16 cellular contexts compared by ENCODE assay signal in genomic region chr6:156867121-156867520, GRCh38.
DNase-seq lines count a peak whose midpoint lies in the region; ATAC-seq, FAIRE-seq and TF ChIP-seq lines count a peak whose summit lies in the region.
"Had no signal": no experiment of that assay in that cellular context is flagged by ENCODE, and none has a peak within 500 bp of the region (broad histone marks: within the 10 kb centered on the region; RNA-seq: fewer than 3 reads in every experiment).

No MANE protein-coding gene starts in this region.

- H3K9me3 Mint-ChIP-seq in activated naive CD4-positive, alpha-beta T cell treated with anti-CD3 and anti-CD28 coated beads, Interleukin-2, amount 50 U/mL, for 72 hours = peaks cover under 1 to 8% of the 10 kb centered on the region in 2 donors
- H3K9me3 Mint-ChIP-seq: IgD-negative memory B cell; naive thymus-derived CD4-positive, alpha-beta T cell had no signal

- no peaks in the 10 kb centered on the region for H3K9me2 ChIP-seq in OCI-LY1 (ENCODE audit: low read depth, low read length)

- H2AFZ ChIP-seq in OCI-LY1 (ENCODE audit: low read length) (no peak overlapping the region), endothelial cell of umbilical vein (ENCODE audit: low read depth, low read length) (no peak overlapping the region)

- peaks cover 97% of the 10 kb centered on the region for H3K79me2 ChIP-seq in OCI-LY1 (ENCODE audit: insufficient read depth, low read length)
- peaks cover 75% of the 10 kb centered on the region for H3K79me2 ChIP-seq in endothelial cell of umbilical vein (ENCODE audit: control insufficient read depth, insufficient read depth, low read length)

- H3K9ac ChIP-seq in OCI-LY1 (ENCODE audit: low read length) = no peak overlapping the region; the same call in 1 of the 2 replicates
- no peak overlapping the region for H3K9ac ChIP-seq in endothelial cell of umbilical vein (replicated peaks; ENCODE audit: extremely low read depth, insufficient read depth, low read length)

- WGBS in prostate gland = 71% methylated on average over 2 of the region's 2 CpGs
- whole genome bisulfite sequencing in pancreas, 2 donors = 95 to 98% methylated on average over 2 of the region's 2 CpGs

- H3K9me3 ChIP-seq in OCI-LY1 (ENCODE audit: low read length) (no peaks in the 10 kb centered on the region), endothelial cell of umbilical vein (replicated peaks; ENCODE audit: control insufficient read depth, insufficient read depth, low read length) (no peaks in the 10 kb centered on the region), prostate gland (no peaks in the 10 kb centered on the region), pancreas (no peaks in the 10 kb centered on the region)
- H3K9me3 ChIP-seq: adrenal gland had no signal

- no peak for ATAC-seq in activated naive CD4-positive, alpha-beta T cell treated with anti-CD3 and anti-CD28 coated beads, Interleukin-2, amount 50 U/mL, for 72 hours
- ATAC-seq in GM19452 (IDR thresholded peaks at IDR 0.05; ENCODE audit: unreplicated experiment) (no peak), pancreas (no peak)
- ATAC-seq: naive thymus-derived CD4-positive, alpha-beta T cell had no signal

- H3K4me1 ChIP-seq in OCI-LY1 (ENCODE audit: insufficient read depth, low read length, severe bottlenecking) (peaks cover 87% of the 10 kb centered on the region), endothelial cell of umbilical vein (ENCODE audit: control insufficient read depth, extremely low read depth, insufficient read depth, low read length) (peaks cover 23% of the 10 kb centered on the region), prostate gland (replicated peaks) (no peaks in the 10 kb centered on the region), pancreas (peaks cover 0 to 6% (median 4%) of the 10 kb centered on the region in 3 donors)

- dilution Hi-C loops in endothelial cell of umbilical vein (cut with MboI; ENCODE audit: extremely low pct_ligation_motif_present, low sequenced_read_pairs) = no loop called here

- BruUV-seq in endothelial cell of umbilical vein (replicated peaks; lab: Mats Ljungman, UMichigan) = no TSS peak

- peak overlapping the region; percentile 64 to 73 for H3K27ac Mint-ChIP-seq in activated naive CD4-positive, alpha-beta T cell treated with anti-CD3 and anti-CD28 coated beads, Interleukin-2, amount 50 U/mL, for 72 hours

- peak overlapping the region; percentile 65 for H3K4me2 ChIP-seq in OCI-LY1 (ENCODE audit: low read length)
- H3K4me2 ChIP-seq in endothelial cell of umbilical vein (ENCODE audit: insufficient read depth, low read length) = peak overlapping the region; percentile 52

- H4K20me1 ChIP-seq in OCI-LY1 (ENCODE audit: insufficient read depth, low read length) (0 out of 2 replicates have a peak, but pooled peaks cover 4% of the 10 kb centered on the region), endothelial cell of umbilical vein (replicated peaks; ENCODE audit: control insufficient read depth, extremely low read depth, insufficient read depth, low read length) (peaks cover 13% of the 10 kb centered on the region)

- no peak overlapping the region for H3K4me3 ChIP-seq in OCI-LY1 (ENCODE audit: low read depth, low read length, poor library complexity, severe bottlenecking)
- no peak overlapping the region for H3K4me3 ChIP-seq in endothelial cell of umbilical vein (replicated peaks in 1 of 3; ENCODE audit: insufficient read depth in 1 of 3, low read depth in 1 of 3, low read length in 3 of 3)
- H3K4me3 ChIP-seq in prostate gland = no peak overlapping the region
- H3K4me3 ChIP-seq in pancreas = no peak overlapping the region
- H3K4me3 ChIP-seq: adrenal gland had no signal

- H3K36me3 ChIP-seq in OCI-LY1 (ENCODE audit: insufficient read depth, low read length) = no peaks in the 10 kb centered on the region; the same call in 1 of the 2 replicates
- no peaks in the 10 kb centered on the region for H3K36me3 ChIP-seq in endothelial cell of umbilical vein (ENCODE audit: control insufficient read depth in 2 of 2, extremely low read depth in 1 of 2, insufficient read depth in 2 of 2, low read length in 2 of 2)
- H3K36me3 ChIP-seq in prostate gland = no peaks in the 10 kb centered on the region
- no peaks in the 10 kb centered on the region for H3K36me3 ChIP-seq in pancreas
- H3K36me3 ChIP-seq: adrenal gland had no signal

- FAIRE-seq in endothelial cell of umbilical vein (lab: Jason Lieb, UNC) = peak; percentile 46
- FAIRE-seq in pancreas (lab: Jason Lieb, UNC) = no peak

- peaks cover 0 to 12% of the 10 kb centered on the region in 2 donors for H3K36me3 Mint-ChIP-seq in activated naive CD4-positive, alpha-beta T cell treated with anti-CD3 and anti-CD28 coated beads, Interleukin-2, amount 50 U/mL, for 72 hours

- H3K27me3 ChIP-seq in OCI-LY1 (ENCODE audit: insufficient read depth, low read length) (no peaks in the 10 kb centered on the region), endothelial cell of umbilical vein (ENCODE audit: control insufficient read depth in 2 of 2, insufficient read depth in 2 of 2, low read length in 2 of 2) (no peaks in the 10 kb centered on the region), prostate gland (replicated peaks; ENCODE audit: insufficient read depth) (no peaks in the 10 kb centered on the region), pancreas (no peaks in the 10 kb centered on the region)
- H3K27me3 ChIP-seq: adrenal gland had no signal

- POLR2A ChIA-PET in endothelial cell of umbilical vein (lab: Charles Lee) = no interaction called here

- no peak for DNase-seq in activated naive CD4-positive, alpha-beta T cell treated with anti-CD3 and anti-CD28 coated beads, Interleukin-2, amount 50 U/mL, for 72 hours (ENCODE audit: low spot score in 2 of 2)
- DNase-seq in activated naive CD4-positive, alpha-beta T cell treated with Interleukin-2 at 50 U/mL for 16 hours = no peak
- DNase-seq in endothelial cell of umbilical vein (ENCODE audit: low read depth, low spot score) = peak; percentile 81
- DNase-seq in prostate gland (ENCODE audit: low spot score) = no peak
- DNase-seq in pancreas = no peak
- no peak for DNase-seq in NCI-H510A treated with DMSO at 0.1 percent for 48 hours (lab: John Stamatoyannopoulos, UW)
- DNase-seq: adrenal gland; Calu3; hypothalamus; left cardiac atrium; naive thymus-derived CD4-positive, alpha-beta T cell; NCI-H226; stimulated activated naive CD4-positive, alpha-beta T cell had no signal

- intact Hi-C loops in endothelial cell of umbilical vein (cut with micrococcal nuclease) (loop anchor here (5.0 to 10.0 kb wide), 2 partner anchors 155 to 182 kb away; no protein-coding TSS in a partner anchor), prostate gland (cut with DNase I) (no loop called here), pancreas (cut with DNase I) (no loop called here)

- TF ChIP-seq POLR2A in endothelial cell of umbilical vein (IDR thresholded peaks at IDR 0.05; ENCODE audit: low read depth, low read length) = no peak
- TF ChIP-seq POLR2A in prostate gland (IDR thresholded peaks at IDR 0.05) = no peak

- no peak for TF ChIP-seq CTCF in OCI-LY1 (IDR thresholded peaks at IDR 0.05; ENCODE audit: low read length)
- TF ChIP-seq CTCF in endothelial cell of umbilical vein (IDR thresholded peaks at IDR 0.05; ENCODE audit: extremely low read depth in 1 of 2, insufficient read depth in 1 of 2, low read depth in 1 of 2, low read length in 2 of 2) = no peak
- no peak for TF ChIP-seq CTCF in prostate gland (IDR thresholded peaks at IDR 0.05)
- no peak for TF ChIP-seq CTCF in pancreas (IDR thresholded peaks at IDR 0.05)

- H3K9me1 ChIP-seq in endothelial cell of umbilical vein (replicated peaks; ENCODE audit: control insufficient read depth, extremely low read depth, insufficient read depth, low read length) = no peaks in the 10 kb centered on the region

- CTCF ChIA-PET in endothelial cell of umbilical vein (lab: Charles Lee) = no interaction called here

- H3F3A ChIP-seq in OCI-LY1 (ENCODE audit: insufficient read depth, low read length) = no peaks in the 10 kb centered on the region

- H3K27ac ChIP-seq in OCI-LY1 (ENCODE audit: low read depth, low read length, poor library complexity, severe bottlenecking) (no peak overlapping the region), endothelial cell of umbilical vein (ENCODE audit: insufficient read depth, low read depth, low read length) (no peak overlapping the region), prostate gland (peak overlapping the region; percentile 21 to 33), pancreas (no peak overlapping the region)
- H3K27ac ChIP-seq: adrenal gland had no signal

TF ChIP-seq in endothelial cell of umbilical vein, 7 proteins besides CTCF, POLR2A, EP300 and RAD21:
- no peak for TF ChIP-seq FOS (IDR thresholded peaks at IDR 0.05; ENCODE audit: borderline replicate concordance, insufficient read depth, low read length)
- no peak for TF ChIP-seq MAX (IDR thresholded peaks at IDR 0.05; ENCODE audit: insufficient read depth, insufficient read length)
- TF ChIP-seq EZH2 (IDR thresholded peaks at IDR 0.05; ENCODE audit: borderline replicate concordance, low read depth, low read length, severe bottlenecking) = no peak
- no peak for TF ChIP-seq POLR2AphosphoS5 (IDR thresholded peaks at IDR 0.05; ENCODE audit: insufficient read depth, low read depth, low read length)
- TF ChIP-seq JUN (IDR thresholded peaks at IDR 0.05; ENCODE audit: borderline replicate concordance, insufficient read depth, insufficient read length, low read depth) = no peak
- no peak for TF ChIP-seq MYC (IDR thresholded peaks at IDR 0.05; ENCODE audit: low read depth, low read length)
- no peak for TF ChIP-seq GATA2 (IDR thresholded peaks at IDR 0.05; ENCODE audit: insufficient read depth, insufficient read length, low read depth, low read length)

Comparison
In these comparisons a context has a peak if more than half of its experiments do, and no peak if none do; other contexts are left out.
1. H3K27ac ChIP-seq: peak in prostate gland (2 of 2); none in OCI-LY1 (single experiment), endothelial cell of umbilical vein (single experiment) and pancreas (0 of 4).